Comparison of ENCODE assay signal across 24 cellular contexts in the genomic region with DNA sequence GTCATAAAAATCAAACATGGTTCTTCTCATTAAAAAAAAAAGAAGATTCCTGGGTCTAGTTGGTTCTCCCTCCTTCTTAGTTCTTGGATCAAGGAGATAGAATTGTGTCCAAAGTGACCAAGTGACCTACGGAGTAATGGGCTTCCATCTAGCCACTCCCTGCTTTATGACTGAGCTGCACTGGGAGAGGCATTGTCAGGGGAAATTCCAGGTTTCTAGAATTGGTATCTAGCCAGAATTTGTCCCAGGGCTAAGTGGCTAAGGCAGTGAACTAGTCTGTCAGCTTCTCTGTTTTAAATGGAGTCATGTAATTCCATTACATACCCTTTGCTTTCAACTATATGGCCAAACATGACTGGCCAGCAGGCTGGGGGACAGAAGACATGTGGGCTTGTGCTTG. TPM values are rescaled to one million over a fixed set of nuclear protein-coding genes. Genes with fewer than 3 reads are reported as not detected.
"Had no signal": no experiment of that assay in that cellular context is flagged by ENCODE, and none has a peak within 500 bp of the region (broad histone marks: within the 10 kb centered on the region; RNA-seq: fewer than 3 reads in every experiment).

No MANE protein-coding gene starts in this region.

- H3K9me3 ChIP-seq: right lobe of liver, testis, transverse colon had no signal

- H3K27ac ChIP-seq: dorsolateral prefrontal cortex, right lobe of liver, testis had no signal

- H3K27me3 ChIP-seq: right lobe of liver, testis, transverse colon had no signal

- DNase-seq: activated CD4-positive, alpha-beta memory T cell treated with anti-CD3 and anti-CD28 coated beads, Interleukin-2, amount 10 ng/mL, durations not matched to agents 7 days and 5 days; activated CD4-positive, CD25-positive, alpha-beta regulatory T cell treated with anti-CD3 and anti-CD28 coated beads, Interleukin-2, amount 50 U/mL, for 72 hours; activated CD8-positive, alpha-beta memory T cell treated with anti-CD3 and anti-CD28 coated beads, Interleukin-2, amount 50 U/mL, for 48 hours; activated gamma-delta T cell; activated naive CD4-positive, alpha-beta T cell treated with anti-CD3 and anti-CD28 coated beads, Interleukin-2, amount 50 U/mL, for 16 hours; activated T-cell treated with anti-CD3 and anti-CD28 coated beads, Interleukin-2, amount 50 U/mL, for 24 hours; amniotic stem cell; dorsolateral prefrontal cortex; effector memory CD4-positive, alpha-beta T cell; foreskin melanocyte; glutamatergic neuron; islet precursor cell; left cardiac atrium; midbrain; natural killer cell; right lobe of liver; stimulated activated CD4-positive, alpha-beta T cell treated with anti-CD3 and anti-CD28 coated beads, Interleukin-12 subunit alpha, Interleukin-12 subunit beta, amount 100 ng/mL, for 4 hours; stimulated activated CD4-positive, alpha-beta T cell treated with anti-CD3 and anti-CD28 coated beads, Interleukin-4, amount 100 ng/mL, for 1 hour; stimulated activated naive CD8-positive, alpha-beta T cell treated with anti-CD3 and anti-CD28 coated beads, Interleukin-15, Interleukin-2, amounts not matched to agents 100 U/mL and 50 U/mL, for 24 hours; T-helper 2 cell; testis; transverse colon had no signal

- H3K4me3 Mint-ChIP-seq: activated CD4-positive, alpha-beta memory T cell treated with anti-CD3 and anti-CD28 coated beads, Interleukin-2, amount 10 ng/mL, durations not matched to agents 7 days and 5 days; activated CD4-positive, alpha-beta T cell treated with anti-CD3 and anti-CD28 coated beads, Interleukin-2, amount 10 ng/mL, durations not matched to agents 24 days and 14 days; activated T-cell treated with anti-CD3 and anti-CD28 coated beads, Interleukin-2, amount 50 U/mL, for 24 hours; memory B cell; natural killer cell had no signal

- H3K4me1 Mint-ChIP-seq: activated CD4-positive, alpha-beta memory T cell treated with anti-CD3 and anti-CD28 coated beads, Interleukin-2, amount 10 ng/mL, durations not matched to agents 7 days and 5 days; memory B cell; natural killer cell had no signal

- H3K9me3 Mint-ChIP-seq: activated CD4-positive, alpha-beta memory T cell treated with anti-CD3 and anti-CD28 coated beads, Interleukin-2, amount 10 ng/mL, durations not matched to agents 7 days and 5 days; activated CD4-positive, alpha-beta T cell treated with anti-CD3 and anti-CD28 coated beads, Interleukin-2, amount 10 ng/mL, durations not matched to agents 24 days and 14 days; activated T-cell treated with anti-CD3 and anti-CD28 coated beads, Interleukin-2, amount 50 U/mL, for 24 hours; memory B cell; natural killer cell had no signal

- ATAC-seq: left cardiac atrium; natural killer cell; right lobe of liver; stimulated activated naive CD8-positive, alpha-beta T cell treated with anti-CD3 and anti-CD28 coated beads, Interleukin-15, Interleukin-2, amounts not matched to agents 100 U/mL and 50 U/mL, for 24 hours had no signal

- H3K4me1 ChIP-seq: right lobe of liver, testis had no signal

- H3K27ac Mint-ChIP-seq: activated CD4-positive, alpha-beta memory T cell treated with anti-CD3 and anti-CD28 coated beads, Interleukin-2, amount 10 ng/mL, durations not matched to agents 7 days and 5 days; activated CD4-positive, alpha-beta T cell treated with anti-CD3 and anti-CD28 coated beads, Interleukin-2, amount 10 ng/mL, durations not matched to agents 24 days and 14 days; activated T-cell treated with anti-CD3 and anti-CD28 coated beads, Interleukin-2, amount 50 U/mL, for 24 hours; memory B cell; natural killer cell had no signal

- H3K27me3 Mint-ChIP-seq: memory B cell had no signal

- H3K36me3 Mint-ChIP-seq: memory B cell, natural killer cell had no signal

- H3K4me3 ChIP-seq: dorsolateral prefrontal cortex, right lobe of liver, testis, transverse colon had no signal

- H3K36me3 ChIP-seq: right lobe of liver, transverse colon had no signal

RNA-seq across cellular contexts. Expression of a gene that starts 40.1 kb away (rescaled TPM):
- total RNA-seq: activated CD4-positive, alpha-beta memory T cell treated with anti-CD3 and anti-CD28 coated beads, Interleukin-2, amount 10 ng/mL, durations not matched to agents 7 days and 5 days had no signal
